Comparison of ENCODE assay signal across 19 cellular contexts in the genomic region with DNA sequence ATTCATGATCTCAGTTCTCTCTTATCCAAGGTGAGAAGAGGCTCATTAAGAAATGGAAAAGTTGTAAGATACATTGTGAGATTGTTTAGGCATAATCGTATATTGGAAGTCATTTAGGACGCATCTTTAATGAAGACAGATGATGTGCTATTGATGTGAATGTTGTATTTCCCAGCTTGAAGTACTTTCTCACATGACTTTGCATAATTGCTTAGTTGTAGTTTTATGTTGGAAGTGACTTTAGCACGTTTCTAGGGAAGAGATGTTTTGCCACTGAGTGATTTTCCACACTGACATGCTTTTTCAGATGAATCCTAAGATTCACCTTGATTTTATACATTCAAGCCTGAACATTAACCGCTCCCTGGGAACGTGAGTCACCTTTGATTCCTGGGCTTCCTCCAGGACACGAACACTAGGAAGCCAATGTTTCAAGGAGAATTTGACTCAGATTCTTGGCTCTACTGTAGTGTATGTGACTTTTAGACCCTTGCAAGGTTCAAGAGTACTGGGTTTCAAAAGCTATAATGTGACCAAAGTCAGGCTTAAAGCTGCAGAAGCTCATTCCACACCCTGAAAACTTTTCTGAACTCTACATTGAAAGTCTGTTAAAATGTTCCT. TPM values are rescaled to one million over a fixed set of nuclear protein-coding genes. Genes with fewer than 3 reads are reported as not detected.
A peak's percentile ranks its signal among the peaks of the same experiment; 100 is the strongest.
DNase-seq lines count a peak whose midpoint lies in the region; ATAC-seq, FAIRE-seq and TF ChIP-seq lines count a peak whose summit lies in the region.
"Had no signal": no experiment of that assay in that cellular context is flagged by ENCODE, and none has a peak within 500 bp of the region (broad histone marks: within the 10 kb centered on the region; RNA-seq: fewer than 3 reads in every experiment).

No MANE protein-coding gene starts in this region.

- TF ChIP-seq CTCF in AG04450 (IDR thresholded peaks at IDR 0.05; ENCODE audit: low read depth, low read length) = no peak
- TF ChIP-seq CTCF in K562 (IDR thresholded peaks at IDR 0.05 in 2 of 3, conservative IDR thresholded peaks at IDR 0.05 in 1 of 3; ENCODE audit: insufficient read depth in 2 of 3, low read depth in 1 of 3, low read length in 3 of 3) = no peak
- no peak for TF ChIP-seq CTCF in fibroblast of villous mesenchyme (IDR thresholded peaks at IDR 0.05; ENCODE audit: insufficient read depth, low read depth, low read length)

- CTCF ChIA-PET in AG04450 (lab: Charles Lee) = interaction anchor here (1.1 to 1.4 kb wide), 3 partner anchors 20 to 532 kb away, joined by 4 to 5 read pairs (median 4); no protein-coding TSS in a partner anchor
- CTCF ChIA-PET in K562 (lab: Yijun Ruan, JAX; ENCODE audit: low intra/inter-chr PET ratio) = no interaction called here
- CTCF ChIA-PET in CD8-positive, alpha-beta memory T cell (lab: Charles Lee) = interaction anchor here (0.9 to 1.5 kb wide), 2 partner anchors 323 to 358 kb away, joined by 3 to 5 read pairs; no protein-coding TSS in a partner anchor

- BruUV-seq in K562 (replicated peaks; lab: Mats Ljungman, UMichigan) = no TSS peak

- no peak overlapping the region for H3K27ac ChIP-seq in AG04450 (ENCODE audit: low read depth, low read length)
- no peak overlapping the region for H3K27ac ChIP-seq in K562 (ENCODE audit: extremely low read depth, low read depth, low read length)
- no peak overlapping the region for H3K27ac ChIP-seq in CD8-positive, alpha-beta memory T cell (ENCODE audit: low read depth, low read length)
- H3K27ac ChIP-seq: ovary, PC-9, spleen, upper lobe of left lung had no signal

- peaks cover 0 to 2% of the 10 kb centered on the region in 2 donors for H3K27me3 Mint-ChIP-seq in CD8-positive, alpha-beta memory T cell
- H3K27me3 Mint-ChIP-seq: activated CD4-positive, alpha-beta memory T cell treated with anti-CD3 and anti-CD28 coated beads, Interleukin-2, amount 10 ng/mL, durations not matched to agents 7 days and 5 days; activated naive CD8-positive, alpha-beta T cell treated with anti-CD3 and anti-CD28 coated beads, Interleukin-2, amount 50 U/mL, for 24 hours had no signal

- no peak overlapping the region for H3K4me3 Mint-ChIP-seq in CD8-positive, alpha-beta memory T cell
- H3K4me3 Mint-ChIP-seq: activated CD4-positive, alpha-beta memory T cell treated with anti-CD3 and anti-CD28 coated beads, Interleukin-2, amount 10 ng/mL, durations not matched to agents 7 days and 5 days; activated naive CD8-positive, alpha-beta T cell treated with anti-CD3 and anti-CD28 coated beads, Interleukin-2, amount 50 U/mL, for 24 hours had no signal

- no peak overlapping the region for H2AFZ ChIP-seq in K562 (ENCODE audit: low read depth, low read length)
- H2AFZ ChIP-seq: PC-9 had no signal

- DNase-seq in AG04450 (ENCODE audit: low read depth, low spot score) = peak; percentile 10
- peak; percentile 44 for DNase-seq in HT1080 (ENCODE audit: low read depth)
- DNase-seq in K562 (ENCODE audit: extremely low read depth in 1 of 4, low spot score in 3 of 4) = no peak
- DNase-seq in fibroblast of villous mesenchyme (ENCODE audit: low read depth) = peak; percentile 17
- DNase-seq in stimulated activated naive CD4-positive, alpha-beta T cell (lab: John Stamatoyannopoulos, UW) = no peak
- no peak for DNase-seq in CD8-positive, alpha-beta memory T cell
- DNase-seq: activated CD4-positive, alpha-beta memory T cell treated with anti-CD3 and anti-CD28 coated beads, Interleukin-2, amount 10 ng/mL, durations not matched to agents 7 days and 5 days; activated naive CD8-positive, alpha-beta T cell treated with anti-CD3 and anti-CD28 coated beads, Interleukin-2, amount 50 U/mL, for 24 hours; left cardiac atrium; NCI-H1092; NCI-H2107; ovary; PC-9; spleen; stimulated activated naive CD4-positive, alpha-beta T cell treated with Interleukin-2 at 50 U/mL for 16 hours; upper lobe of left lung had no signal

- FAIRE-seq in K562 (lab: Jason Lieb, UNC) = no peak
- FAIRE-seq: colon had no signal

- no peak overlapping the region for H3K27ac Mint-ChIP-seq in CD8-positive, alpha-beta memory T cell
- H3K27ac Mint-ChIP-seq: activated CD4-positive, alpha-beta memory T cell treated with anti-CD3 and anti-CD28 coated beads, Interleukin-2, amount 10 ng/mL, durations not matched to agents 7 days and 5 days; activated naive CD8-positive, alpha-beta T cell treated with anti-CD3 and anti-CD28 coated beads, Interleukin-2, amount 50 U/mL, for 24 hours had no signal

- H3K4me2 ChIP-seq in K562 (ENCODE audit: insufficient read depth, low read length) = no peak overlapping the region
- H3K4me2 ChIP-seq: PC-9 had no signal

- no peaks in the 10 kb centered on the region for H3K79me2 ChIP-seq in K562 (ENCODE audit: control insufficient read depth, insufficient read depth, low read length)

- no peak overlapping the region for H3K9ac ChIP-seq in K562 (ENCODE audit: insufficient read depth in 1 of 2, low read depth in 2 of 2, low read length in 2 of 2)

- H3K4me1 ChIP-seq in K562 (replicated peaks in 1 of 2; ENCODE audit: control insufficient read depth in 2 of 2, insufficient read depth in 2 of 2, low read length in 2 of 2) = no peaks in the 10 kb centered on the region
- H3K4me1 ChIP-seq in CD8-positive, alpha-beta memory T cell (ENCODE audit: insufficient read depth, low read length) = no peaks in the 10 kb centered on the region
- H3K4me1 ChIP-seq: spleen, upper lobe of left lung had no signal

- no peak for ATAC-seq in K562
- no peak for ATAC-seq in HG03097 (IDR thresholded peaks at IDR 0.05; ENCODE audit: low FRiP score, unreplicated experiment)
- ATAC-seq in HG02798 (IDR thresholded peaks at IDR 0.05; ENCODE audit: poor library complexity, unreplicated experiment) = no peak
- ATAC-seq: activated naive CD8-positive, alpha-beta T cell treated with anti-CD3 and anti-CD28 coated beads, Interleukin-2, amount 50 U/mL, for 24 hours; left cardiac atrium had no signal

- 35% methylated on average over 6 of the region's 6 CpGs for WGBS in K562 (ENCODE audit: insufficient coverage, low coverage, missing lambda C conversion rate)

- TF ChIP-seq POLR2A in K562 (conservative IDR thresholded peaks at IDR 0.05) = no peak

- H3K36me3 ChIP-seq in K562 (ENCODE audit: control insufficient read depth, insufficient read depth, low read length) = peaks cover 8% of the 10 kb centered on the region; the same call in 2 of the 3 replicates
- H3K36me3 ChIP-seq in CD8-positive, alpha-beta memory T cell (ENCODE audit: insufficient read depth, low read length) = no peaks in the 10 kb centered on the region
- H3K36me3 ChIP-seq: ovary had no signal

- no peaks in the 10 kb centered on the region for H3K27me3 ChIP-seq in AG04450 (ENCODE audit: control insufficient read depth, insufficient read depth, low read length)
- peaks cover 8 to 17% of the 10 kb centered on the region in 2 experiments; a peak in 4 of 5 replicates for H3K27me3 ChIP-seq in K562 (ENCODE audit: control insufficient read depth in 2 of 2, insufficient read depth in 2 of 2, low read length in 2 of 2)
- no peaks in the 10 kb centered on the region for H3K27me3 ChIP-seq in CD8-positive, alpha-beta memory T cell (ENCODE audit: insufficient read depth, low read length, poor library complexity, severe bottlenecking)
- H3K27me3 ChIP-seq: ovary, spleen, upper lobe of left lung had no signal

- peaks cover 0 to 8% (median 2%) of the 10 kb centered on the region in 3 donors for H3K4me1 Mint-ChIP-seq in CD8-positive, alpha-beta memory T cell
- H3K4me1 Mint-ChIP-seq: activated naive CD8-positive, alpha-beta T cell treated with anti-CD3 and anti-CD28 coated beads, Interleukin-2, amount 50 U/mL, for 24 hours had no signal

- H3K9me3 Mint-ChIP-seq in CD8-positive, alpha-beta memory T cell = no peaks in the 10 kb centered on the region
- H3K9me3 Mint-ChIP-seq: activated CD4-positive, alpha-beta memory T cell treated with anti-CD3 and anti-CD28 coated beads, Interleukin-2, amount 10 ng/mL, durations not matched to agents 7 days and 5 days; activated naive CD8-positive, alpha-beta T cell treated with anti-CD3 and anti-CD28 coated beads, Interleukin-2, amount 50 U/mL, for 24 hours had no signal

- TF ChIP-seq EP300 in K562 (IDR thresholded peaks at IDR 0.05; ENCODE audit: low read length) = no peak

- POLR2A ChIA-PET in AG04450 (lab: Yijun Ruan, JAX) = no interaction called here
- POLR2A ChIA-PET in K562 (lab: Yijun Ruan, JAX) = interaction anchor here (0.6 to 1.5 kb wide), 3 partner anchors 8 to 26 kb away, joined by 3 to 4 read pairs (median 4); no protein-coding TSS in a partner anchor
- POLR2A ChIA-PET in CD8-positive, alpha-beta memory T cell (lab: Charles Lee) = no interaction called here

- H3K9me1 ChIP-seq in K562 (ENCODE audit: control insufficient read depth, insufficient read depth, low read length) = no peaks in the 10 kb centered on the region

- no peak overlapping the region for H3K4me3 ChIP-seq in AG04450 (ENCODE audit: low read depth, low read length)
- no peak overlapping the region for H3K4me3 ChIP-seq in K562
- H3K4me3 ChIP-seq in fibroblast of villous mesenchyme (ENCODE audit: low read depth, low read length) = no peak overlapping the region
- no peak overlapping the region for H3K4me3 ChIP-seq in CD8-positive, alpha-beta memory T cell (ENCODE audit: low read length)
- H3K4me3 ChIP-seq: ovary, PC-9, spleen, upper lobe of left lung had no signal

- peaks cover 0 to 28% (median 4%) of the 10 kb centered on the region in 3 donors for H3K36me3 Mint-ChIP-seq in CD8-positive, alpha-beta memory T cell

- intact Hi-C loops in K562 (cut with micrococcal nuclease) = no loop called here

- H3K9me3 ChIP-seq in AG04450 (ENCODE audit: control insufficient read depth, insufficient read depth, low read length) (no peaks in the 10 kb centered on the region), K562 (replicated peaks; ENCODE audit: control insufficient read depth, insufficient read depth, low read depth, low read length) (no peaks in the 10 kb centered on the region)
- H3K9me3 ChIP-seq in CD8-positive, alpha-beta memory T cell (ENCODE audit: low read length) = no peaks in the 10 kb centered on the region
- H3K9me3 ChIP-seq: ovary, spleen, upper lobe of left lung had no signal

- H4K20me1 ChIP-seq in K562 (replicated peaks; ENCODE audit: control insufficient read depth, insufficient read depth, low read length) = no peaks in the 10 kb centered on the region

- in situ Hi-C loops in K562 (cut with MboI) = loop anchor here (10.0 kb wide), 1 partner anchor 523 kb away; no protein-coding TSS in a partner anchor

- TF ChIP-seq RAD21 in K562 (CRISPR knock-in tag; conservative IDR thresholded peaks at IDR 0.05 in 1 of 2, IDR thresholded peaks at IDR 0.05 in 1 of 2) = no peak

RNA-seq across cellular contexts. Expression of gene ANGEL2, which starts 27.9 kb away (rescaled TPM):
- 25.1 and 30.6 TPM in 2 replicates for polyA plus RNA-seq in AG04450 (2011; rRNA removed)
- polyA minus RNA-seq in AG04450 (2011; rRNA and poly(A)+ RNA removed) = 17.9 and 34.4 TPM in 2 replicates
- total RNA-seq in HT1080 (2014; rRNA removed; shearing (Covaris generic)) = 52.8 and 55.3 TPM in 2 replicates
- 29.6 and 31.3 TPM in 2 replicates for polyA plus RNA-seq in HT1080 (2015; cell fraction: cytosol; rRNA removed)
- 65.7 and 81.2 TPM in 2 replicates for polyA plus RNA-seq in HT1080 (2015; cell fraction: nucleus; rRNA removed)
- 60.7 and 192 TPM in 2 replicates for total RNA-seq in K562 (2011; cell fraction: chromatin; rRNA removed; ENCODE audit: low replicate concordance)
- 31.0 and 45.0 TPM in 2 replicates for total RNA-seq in K562 (2011; cell fraction: nucleolus; rRNA removed)
- 76.8 and 89.8 TPM in 2 replicates for total RNA-seq in K562 (2011; cell fraction: nucleoplasm; rRNA removed)
- 29.3 and 29.9 TPM in 2 replicates for total RNA-seq in K562 (2014; rRNA removed)
- 30.1 and 32.8 TPM in 2 replicates for total RNA-seq in K562 (2014; rRNA removed; fragmentation: Illumina TruSeq; extraction: Trizol)
- 29.7 and 33.6 TPM in 2 replicates for total RNA-seq in K562 (2015; rRNA removed; fragmentation: Illumina TruSeq; extraction: Trizol)
- total RNA-seq in K562 (2021) = 26.2 and 27.1 TPM in 2 replicates
- 30.8 and 34.6 TPM in 2 replicates for polyA plus RNA-seq in K562 (2011; rRNA removed)
- polyA plus RNA-seq in K562 (2011; cell fraction: cytosol; rRNA removed) = 9.6 and 17.6 TPM in 2 replicates
- polyA plus RNA-seq in K562 (2011; cell fraction: nucleus; rRNA removed) = 35.0 and 44.6 TPM in 2 replicates
- polyA plus RNA-seq in K562 (2012) = 13.0 and 16.1 TPM in 2 replicates
- polyA plus RNA-seq in K562 (2014; fragmentation: Illumina TruSeq; extraction: Trizol) = 15.4 and 16.9 TPM in 2 replicates
- polyA plus RNA-seq in K562 (2014; fragmentation: Nextera tagmentation; extraction: Ambion mirVana) = 10 to 100 TPM in 1 of 2 experiments, 1 to 10 TPM in 1; 6.8 to 10.9 TPM
- 16.2 and 22.3 TPM in 2 replicates for polyA plus RNA-seq in K562 (2014; rRNA removed)
- polyA minus RNA-seq in K562 (2011; rRNA and poly(A)+ RNA removed) = 44.7 and 66.2 TPM in 2 replicates
- 15.6 and 22.8 TPM in 2 replicates for polyA minus RNA-seq in K562 (2011; cell fraction: cytosol; rRNA and poly(A)+ RNA removed)
- polyA minus RNA-seq in K562 (2011; cell fraction: nucleus; rRNA and poly(A)+ RNA removed) = 45.0 and 63.1 TPM in 2 replicates
- 41.2 and 43.6 TPM in 2 replicates for total RNA-seq in fibroblast of villous mesenchyme
- 10 to 100 TPM; 41.2 to 42.5 TPM for total RNA-seq in CD8-positive, alpha-beta memory T cell
- 32.1 TPM for polyA plus RNA-seq in CD8-positive, alpha-beta memory T cell

RNA-seq across cellular contexts. Expression of gene VASH2, which starts 37.5 kb away (rescaled TPM):
- polyA plus RNA-seq in AG04450 (2011; rRNA removed) (4.2 and 5.9 TPM in 2 replicates), K562 (2011; rRNA removed) (0.03 and 0.07 TPM in 2 replicates), K562 (2014; fragmentation: Illumina TruSeq; extraction: Trizol) (0.04 and 0.07 TPM in 2 replicates), K562 (2014; fragmentation: Nextera tagmentation; extraction: Ambion mirVana) (under 1 TPM; 0.06 to 0.14 TPM), K562 (2014; rRNA removed) (0.05 and 0.11 TPM in 2 replicates)
- polyA minus RNA-seq in AG04450 (2011; rRNA and poly(A)+ RNA removed) = 7.9 and 11.6 TPM in 2 replicates
- 0.42 and 0.43 TPM in 2 replicates for total RNA-seq in HT1080 (2014; rRNA removed; shearing (Covaris generic))
- 0.60 and 0.81 TPM in 2 replicates for polyA plus RNA-seq in HT1080 (2015; cell fraction: cytosol; rRNA removed)
- polyA plus RNA-seq in HT1080 (2015; cell fraction: nucleus; rRNA removed) = 0.72 and 0.76 TPM in 2 replicates
- total RNA-seq in K562 (2011; cell fraction: chromatin; rRNA removed; ENCODE audit: low replicate concordance) = 0.32 and 1.2 TPM in 2 replicates
- total RNA-seq in K562 (2011; cell fraction: nucleolus; rRNA removed) = 0.66 TPM in 1 of 2 replicates, not detected in the other
- 1.9 TPM in 1 of 2 replicates, not detected in the other for total RNA-seq in K562 (2011; cell fraction: nucleoplasm; rRNA removed)
- total RNA-seq in K562 (2014; rRNA removed) (0.09 TPM in 1 of 2 replicates, not detected in the other), K562 (2014; rRNA removed; fragmentation: Illumina TruSeq; extraction: Trizol) (0.06 and 0.11 TPM in 2 replicates), K562 (2015; rRNA removed; fragmentation: Illumina TruSeq; extraction: Trizol) (not detected in 2 replicates), K562 (2021) (0.13 and 0.40 TPM in 2 replicates), fibroblast of villous mesenchyme (0.43 and 0.97 TPM in 2 replicates)
- polyA plus RNA-seq in K562 (2011; cell fraction: cytosol; rRNA removed) = not detected in 2 replicates
- 0.13 and 0.21 TPM in 2 replicates for polyA plus RNA-seq in K562 (2011; cell fraction: nucleus; rRNA removed)
- polyA plus RNA-seq in K562 (2012) = 0.12 and 0.48 TPM in 2 replicates
- 0.11 TPM in 1 of 2 replicates, not detected in the other for polyA minus RNA-seq in K562 (2011; rRNA and poly(A)+ RNA removed)
- not detected in 2 replicates for polyA minus RNA-seq in K562 (2011; cell fraction: cytosol; rRNA and poly(A)+ RNA removed)
- 0.11 and 0.27 TPM in 2 replicates for polyA minus RNA-seq in K562 (2011; cell fraction: nucleus; rRNA and poly(A)+ RNA removed)
- under 1 TPM; 0.07 to 0.18 TPM for total RNA-seq in CD8-positive, alpha-beta memory T cell
- polyA plus RNA-seq in CD8-positive, alpha-beta memory T cell = not detected
- total RNA-seq: PC-9 had no signal

Comparison
In these comparisons a context has a peak if more than half of its experiments do, and no peak if none do; other contexts are left out.
1. DNase-seq: peak in AG04450 (single experiment), HT1080 (single experiment) and fibroblast of villous mesenchyme (single experiment); none in K562 (0 of 4), stimulated activated naive CD4-positive, alpha-beta T cell (0 of 6) and CD8-positive, alpha-beta memory T cell (0 of 5).